Comparison of ENCODE assay signal across 8 cellular contexts in genomic region chr4:24032371-24032989, GRCh38.
DNase-seq lines count a peak whose midpoint lies in the region; ATAC-seq, FAIRE-seq and TF ChIP-seq lines count a peak whose summit lies in the region.

No MANE protein-coding gene starts in this region.

- no peaks in the 10 kb centered on the region for H4K20me1 ChIP-seq in GM23338 (replicated peaks; ENCODE audit: insufficient read depth)

- H3K36me3 Mint-ChIP-seq in GM23338 (ENCODE audit: low read depth): no peaks in the 10 kb centered on the region

- no peak overlapping the region for H3K9ac ChIP-seq in kidney (ENCODE audit: low read length in 2 of 2)

- H3K27me3 ChIP-seq in GM23338 (ENCODE audit: insufficient read depth): no peaks in the 10 kb centered on the region

- no peaks in the 10 kb centered on the region for H3K27me3 Mint-ChIP-seq in GM23338 (ENCODE audit: insufficient read depth, low read depth, poor library complexity)

- no peaks in the 10 kb centered on the region for H3F3A ChIP-seq in GM23338 (replicated peaks; ENCODE audit: low read depth)

- no peaks in the 10 kb centered on the region for H3K9me3 ChIP-seq in kidney (ENCODE audit: control insufficient read depth in 1 of 2, low read length in 2 of 2)

- no peak overlapping the region for H3K4me2 ChIP-seq in GM23338

- H3K9me2 ChIP-seq in GM23338 (ENCODE audit: insufficient read depth): no peaks in the 10 kb centered on the region

- peaks cover 13% of the 10 kb centered on the region; the same call in 2 of the 3 replicates for H3K4me1 Mint-ChIP-seq in GM23338

- no peaks in the 10 kb centered on the region for H3K9me3 Mint-ChIP-seq in GM23338

- ATAC-seq in GM23338 (peak; percentile 77), GM18517 (IDR thresholded peaks at IDR 0.05; ENCODE audit: unreplicated experiment) (no peak)

- H3K79me2 ChIP-seq in GM23338 (replicated peaks; ENCODE audit: insufficient read depth): no peaks in the 10 kb centered on the region

- H3K4me3 Mint-ChIP-seq in GM23338: no peak overlapping the region

- H3K36me3 ChIP-seq in GM23338 (ENCODE audit: insufficient read depth): no peaks in the 10 kb centered on the region
- H3K36me3 ChIP-seq in kidney (ENCODE audit: control insufficient read depth in 1 of 2, insufficient read depth in 2 of 2, low read length in 2 of 2): no peaks in the 10 kb centered on the region

- intact Hi-C loops in kidney (cut with DNase I): no loop called here

- H3K27ac Mint-ChIP-seq in GM23338: no peak overlapping the region

- TF ChIP-seq CTCF in AG09319 (IDR thresholded peaks at IDR 0.05; ENCODE audit: low read depth, low read length) (peak; percentile 19; the same call in 1 of the 2 replicates), GM23338 (conservative IDR thresholded peaks at IDR 0.05; ENCODE audit: low read depth in 2 of 2) (peak; percentile 53 to 73), kidney (IDR thresholded peaks at IDR 0.05; ENCODE audit: borderline replicate concordance, extremely low read depth, insufficient read depth) (peak; percentile 38)

- H3K4me3 ChIP-seq in GM23338: no peak overlapping the region
- no peak overlapping the region for H3K4me3 ChIP-seq in kidney (ENCODE audit: low read length in 2 of 2)

- no peak for DNase-seq in AG09319 (ENCODE audit: extremely low read depth, low read depth)
- peak; percentile 57 for DNase-seq in GM23338 (ENCODE audit: low spot score)
- peak; percentile 12 for DNase-seq in SK-N-DZ (ENCODE audit: low spot score)
- no peak for DNase-seq in kidney
- DNase-seq in GOT3 (lab: John Stamatoyannopoulos, UW): no peak
- DNase-seq in ureter (ENCODE audit: low spot score): no peak
- no peak for DNase-seq in cortex of kidney (lab: John Stamatoyannopoulos, UW)

- H2AFZ ChIP-seq in GM23338: no peak overlapping the region

- FAIRE-seq in kidney (lab: Jason Lieb, UNC): no peak

- H3K4me1 ChIP-seq in GM23338 (ENCODE audit: insufficient read depth) (0 out of 2 replicates have a peak, but pooled peaks cover 8% of the 10 kb centered on the region), kidney (ENCODE audit: control insufficient read depth in 1 of 2, insufficient read depth in 1 of 2, low read depth in 1 of 2, low read length in 2 of 2) (no peaks in the 10 kb centered on the region)

- H3K27ac ChIP-seq in GM23338 (ENCODE audit: low read depth) (no peak overlapping the region), kidney (ENCODE audit: low read depth in 2 of 2, low read length in 2 of 2) (no peak overlapping the region)

TF ChIP-seq in GM23338, 12 proteins besides CTCF, POLR2A, EP300 and RAD21:
- TF ChIP-seq POLR2AphosphoS5 (IDR thresholded peaks at IDR 0.05; ENCODE audit: low read depth): no peak
- no peak for TF ChIP-seq CREB1 (CRISPR knock-in tag; IDR thresholded peaks at IDR 0.05; ENCODE audit: low read depth)
- TF ChIP-seq REST (IDR thresholded peaks at IDR 0.05; ENCODE audit: unreplicated experiment): no peak
- TF ChIP-seq ETS1 (IDR thresholded peaks at IDR 0.05): no peak
- TF ChIP-seq ZNF331 (CRISPR knock-in tag; IDR thresholded peaks at IDR 0.05; ENCODE audit: low read depth): no peak
- TF ChIP-seq NANOG (IDR thresholded peaks at IDR 0.05; ENCODE audit: borderline replicate concordance): no peak
- TF ChIP-seq STAT1 (IDR thresholded peaks at IDR 0.05; ENCODE audit: unreplicated experiment): no peak
- TF ChIP-seq EZH2 (IDR thresholded peaks at IDR 0.05; ENCODE audit: low read depth, unreplicated experiment): no peak

Comparison
In these comparisons a context has a peak if more than half of its experiments do, and no peak if none do; other contexts are left out.
1. DNase-seq: peak in GM23338 (single experiment) and SK-N-DZ (single experiment); none in AG09319 (single experiment), kidney (single experiment), GOT3 (single experiment), ureter (single experiment) and cortex of kidney (single experiment).
2. Peak in every context shown above with its lines, with median percentiles within 50 percentile points of each other: CTCF ChIP-seq.